20 cellular contexts compared by ENCODE assay signal in genomic region chr16:67565470-67566100, GRCh38. TPM values are rescaled to one million over a fixed set of nuclear protein-coding genes. Genes with fewer than 3 reads are reported as not detected.
DNase-seq lines count a peak whose midpoint lies in the region; ATAC-seq, FAIRE-seq and TF ChIP-seq lines count a peak whose summit lies in the region.
"Had no signal": no experiment of that assay in that cellular context is flagged by ENCODE, and none has a peak within 500 bp of the region (broad histone marks: within the 10 kb centered on the region; RNA-seq: fewer than 3 reads in every experiment).

No MANE protein-coding gene starts in this region.

- DNase-seq in HepG2 (ENCODE audit: low spot score) (no peak), right lobe of liver (no peak), NCI-H2171 (lab: John Stamatoyannopoulos, UW) (peak; percentile 86), right atrium auricular region (ENCODE audit: low spot score) (no peak), adrenal gland (no peak)
- no peak for DNase-seq in activated T-helper 2 cell treated with anti-CD3 and anti-CD28 coated beads, Interferon-gamma antibody, Interleukin-2, Interleukin-4, amounts not matched to agents 10 μg/mL and 5 μg/mL and 100 μg/mL, durations not matched to agents 14 hours and 24 hours and 36 hours (ENCODE audit: low spot score)
- DNase-seq: aorta, DMS79 treated with DMSO at 0.1 percent for 48 hours, midbrain, NCI-H1092, NCI-H2227 treated with DMSO at 0.1 percent for 48 hours, SK-N-SH, spleen, substantia nigra had no signal

- no peak overlapping the region for H2AFZ ChIP-seq in HepG2 (ENCODE audit: low read length)
- H2AFZ ChIP-seq: parathyroid adenoma had no signal

- H3K27me3 ChIP-seq in HepG2 (ENCODE audit: control insufficient read depth in 1 of 2, insufficient read depth in 2 of 2, low read length in 2 of 2) (no peaks in the 10 kb centered on the region; a peak in 1 of 5 replicates), right lobe of liver (no peaks in the 10 kb centered on the region), thymus (ENCODE audit: control insufficient read depth, insufficient read depth) (no peaks in the 10 kb centered on the region), right atrium auricular region (no peaks in the 10 kb centered on the region), adrenal gland (no peaks in the 10 kb centered on the region)
- H3K27me3 ChIP-seq: spleen had no signal

- WGBS in HepG2 (ENCODE audit: low lambda C conversion rate): 92% methylated on average over 8 of the region's 8 CpGs
- WGBS in right lobe of liver (ENCODE audit: insufficient coverage, low coverage, low lambda C conversion rate, missing lambda C conversion rate): 84% methylated on average over 8 of the region's 8 CpGs
- 92% methylated on average over 8 of the region's 8 CpGs for WGBS in thymus
- 88 to 92% (median 90%) methylated on average over 8 of the region's 8 CpGs for WGBS in adrenal gland, 4 donors

- H3K9me3 ChIP-seq in HepG2 (ENCODE audit: low read length): no peaks in the 10 kb centered on the region
- H3K9me3 ChIP-seq in right lobe of liver: no peaks in the 10 kb centered on the region
- no peaks in the 10 kb centered on the region for H3K9me3 ChIP-seq in thymus (ENCODE audit: control insufficient read depth)
- no peaks in the 10 kb centered on the region for H3K9me3 ChIP-seq in right atrium auricular region
- no peaks in the 10 kb centered on the region for H3K9me3 ChIP-seq in adrenal gland (replicated peaks in 1 of 3)
- H3K9me3 ChIP-seq: SK-N-SH, spleen had no signal

- peak overlapping the region; percentile 17 for H3K4me3 Mint-ChIP-seq in activated T-helper 2 cell treated with anti-CD3 and anti-CD28 coated beads, Interferon-gamma antibody, Interleukin-2, Interleukin-4, amounts not matched to agents 10 μg/mL and 5 μg/mL and 100 μg/mL, durations not matched to agents 14 hours and 24 hours and 36 hours (ENCODE audit: low read depth)

- H3K27ac ChIP-seq in HepG2 (ENCODE audit: extremely low read length, insufficient read depth, low read length) (no peak overlapping the region), right lobe of liver (no peak overlapping the region), thymus (ENCODE audit: low read depth) (peak overlapping the region; percentile 36), right atrium auricular region (no peak overlapping the region), adrenal gland (no peak overlapping the region)
- H3K27ac ChIP-seq: parathyroid adenoma had no signal

- H3K79me2 ChIP-seq in HepG2 (ENCODE audit: insufficient read depth, low read length): peaks cover 69% of the 10 kb centered on the region

- no peak for TF ChIP-seq RAD21 in HepG2 (CRISPR knock-in tag; IDR thresholded peaks at IDR 0.05)

- peaks cover 3% of the 10 kb centered on the region for H3K36me3 Mint-ChIP-seq in activated T-helper 2 cell treated with anti-CD3 and anti-CD28 coated beads, Interferon-gamma antibody, Interleukin-2, Interleukin-4, amounts not matched to agents 10 μg/mL and 5 μg/mL and 100 μg/mL, durations not matched to agents 14 hours and 24 hours and 36 hours (ENCODE audit: low read depth)

- peak overlapping the region; percentile 88; the same call in 1 of the 2 replicates for H3K4me2 ChIP-seq in HepG2 (ENCODE audit: low read depth, low read length)

- TF ChIP-seq EP300 in HepG2 (IDR thresholded peaks at IDR 0.05; ENCODE audit: low read depth in 2 of 2, low read length in 2 of 2): no peak
- no peak for TF ChIP-seq EP300 in HepG2 (CRISPR knock-in tag; IDR thresholded peaks at IDR 0.05; ENCODE audit: borderline replicate concordance)

- H4K20me1 ChIP-seq in HepG2 (ENCODE audit: insufficient read depth, low read length): no peaks in the 10 kb centered on the region; the same call in 1 of the 2 replicates

- no peak overlapping the region for H3K9ac ChIP-seq in HepG2 (ENCODE audit: insufficient read depth, low read depth, low read length)
- H3K9ac ChIP-seq: parathyroid adenoma had no signal

- in situ Hi-C loops in HepG2 (cut with HindIII; ENCODE audit: extremely low pct_ligation_motif_present, low pct_unique_long_range_greater_than_20kb): no loop called here

- intact Hi-C loops in HepG2 (cut with micrococcal nuclease; ENCODE audit: unreplicated experiment): no loop called here
- intact Hi-C loops in right lobe of liver (cut with DNase I): no loop called here
- intact Hi-C loops in activated T-helper 2 cell treated with anti-CD3 and anti-CD28 coated beads, Interferon-gamma antibody, Interleukin-2, Interleukin-4, amounts not matched to agents 10 μg/mL and 5 μg/mL and 100 μg/mL, durations not matched to agents 14 hours and 24 hours and 36 hours (cut with micrococcal nuclease): no loop called here
- intact Hi-C loops in adrenal gland (cut with DNase I): no loop called here

- no peak for TF ChIP-seq CTCF in HepG2 (CRISPR knock-in tag; IDR thresholded peaks at IDR 0.05)
- TF ChIP-seq CTCF in right lobe of liver (IDR thresholded peaks at IDR 0.05): no peak
- no peak for TF ChIP-seq CTCF in right atrium auricular region (IDR thresholded peaks at IDR 0.05)
- TF ChIP-seq CTCF in adrenal gland (IDR thresholded peaks at IDR 0.05): no peak

- no peak for ATAC-seq in HepG2
- ATAC-seq in right lobe of liver: no peak
- ATAC-seq in HG02870 (IDR thresholded peaks at IDR 0.05; ENCODE audit: unreplicated experiment): no peak

- H3K4me1 ChIP-seq in HepG2 (ENCODE audit: insufficient read depth, low read length) (peaks cover 45% of the 10 kb centered on the region), right lobe of liver (peaks cover 0 to 25% (median 14%) of the 10 kb centered on the region in 4 donors), thymus (ENCODE audit: control insufficient read depth, insufficient read depth, low read length) (peaks cover 14% of the 10 kb centered on the region), right atrium auricular region (peaks cover 0 to 24% of the 10 kb centered on the region in 2 donors), adrenal gland (replicated peaks in 1 of 2) (peaks cover 6 to 21% of the 10 kb centered on the region in 2 donors)

- POLR2A ChIA-PET in HepG2 (lab: Yijun Ruan, JAX): no interaction called here

- TF ChIP-seq POLR2A in HepG2 (IDR thresholded peaks at IDR 0.05; ENCODE audit: insufficient read depth in 1 of 2, low read depth in 2 of 2, low read length in 2 of 2) (no peak), right lobe of liver (IDR thresholded peaks at IDR 0.05) (no peak), adrenal gland (IDR thresholded peaks at IDR 0.05) (no peak)

- no peak for FAIRE-seq in HepG2 (lab: Jason Lieb, UNC)
- FAIRE-seq: colon, GM12892, keratinocyte had no signal

- H3K9me3 Mint-ChIP-seq in activated T-helper 2 cell treated with anti-CD3 and anti-CD28 coated beads, Interferon-gamma antibody, Interleukin-2, Interleukin-4, amounts not matched to agents 10 μg/mL and 5 μg/mL and 100 μg/mL, durations not matched to agents 14 hours and 24 hours and 36 hours: no peaks in the 10 kb centered on the region

- H3K27me3 Mint-ChIP-seq in activated T-helper 2 cell treated with anti-CD3 and anti-CD28 coated beads, Interferon-gamma antibody, Interleukin-2, Interleukin-4, amounts not matched to agents 10 μg/mL and 5 μg/mL and 100 μg/mL, durations not matched to agents 14 hours and 24 hours and 36 hours (ENCODE audit: low read depth): no peaks in the 10 kb centered on the region

- H3K36me3 ChIP-seq in HepG2 (replicated peaks in 1 of 2; ENCODE audit: control insufficient read depth in 1 of 2, insufficient read depth in 2 of 2, low read length in 2 of 2): no peaks in the 10 kb centered on the region; a peak in 1 of 5 replicates
- H3K36me3 ChIP-seq in right lobe of liver: no peaks in the 10 kb centered on the region
- H3K36me3 ChIP-seq in thymus (ENCODE audit: control insufficient read depth, insufficient read depth): peaks cover 3% of the 10 kb centered on the region
- H3K36me3 ChIP-seq in right atrium auricular region: no peaks in the 10 kb centered on the region
- no peaks in the 10 kb centered on the region for H3K36me3 ChIP-seq in adrenal gland (replicated peaks in 1 of 2)

- no peak overlapping the region for H3K27ac Mint-ChIP-seq in activated T-helper 2 cell treated with anti-CD3 and anti-CD28 coated beads, Interferon-gamma antibody, Interleukin-2, Interleukin-4, amounts not matched to agents 10 μg/mL and 5 μg/mL and 100 μg/mL, durations not matched to agents 14 hours and 24 hours and 36 hours

- no peak overlapping the region for H3K4me3 ChIP-seq in HepG2 (replicated peaks in 1 of 3; ENCODE audit: insufficient read depth in 1 of 3, low read depth in 2 of 3, low read length in 3 of 3)
- H3K4me3 ChIP-seq in right lobe of liver: no peak overlapping the region
- no peak overlapping the region for H3K4me3 ChIP-seq in thymus (ENCODE audit: low read length)
- H3K4me3 ChIP-seq in right atrium auricular region: no peak overlapping the region
- no peak overlapping the region for H3K4me3 ChIP-seq in adrenal gland

- CTCF ChIA-PET in HepG2 (lab: Yijun Ruan, JAX; ENCODE audit: low intra/inter-chr PET ratio, low total read pairs): no interaction called here

- H3K4me1 Mint-ChIP-seq in activated T-helper 2 cell treated with anti-CD3 and anti-CD28 coated beads, Interferon-gamma antibody, Interleukin-2, Interleukin-4, amounts not matched to agents 10 μg/mL and 5 μg/mL and 100 μg/mL, durations not matched to agents 14 hours and 24 hours and 36 hours (ENCODE audit: low read depth): peaks cover 26% of the 10 kb centered on the region

- TSS peak; percentile 31 for BruUV-seq in HepG2 (replicated peaks; lab: Mats Ljungman, UMichigan)

RNA-seq across cellular contexts. Expression of gene CTCF, which starts 3.3 kb away (rescaled TPM):
- total RNA-seq in HepG2 (2016; rRNA removed; fragmentation: Illumina TruSeq; extraction: Trizol) (37.5 and 59.3 TPM in 2 replicates), right lobe of liver (10 to 100 TPM; 14.3 to 18.5 (median 17.0) TPM), right atrium auricular region (10 to 100 TPM; 24.5 to 31.6 TPM), adrenal gland (10 to 100 TPM; 24.8 to 53.5 (median 31.6) TPM)
- total RNA-seq in HepG2 (2016; cell fraction: cytosol; rRNA removed; fragmentation: Illumina TruSeq; extraction: Trizol; ENCODE audit: low read depth): 34.6 and 44.2 TPM in 2 replicates
- total RNA-seq in HepG2 (2016; cell fraction: insoluble cytoplasmic fraction; rRNA removed; fragmentation: Illumina TruSeq; extraction: Trizol): 39.6 and 55.1 TPM in 2 replicates
- 33.3 and 34.7 TPM in 2 replicates for total RNA-seq in HepG2 (2016; cell fraction: membrane; rRNA removed; fragmentation: Illumina TruSeq; extraction: Trizol)
- total RNA-seq in HepG2 (2016; cell fraction: nucleus; rRNA removed; fragmentation: Illumina TruSeq; extraction: Trizol): 29.9 and 36.5 TPM in 2 replicates
- polyA plus RNA-seq in HepG2 (2011; rRNA removed) (19.5 and 20.8 TPM in 2 replicates), thymus (44.5 TPM), adrenal gland (10 to 100 TPM; 18.4 to 34.6 (median 27.4) TPM)
- 13.7 and 18.2 TPM in 2 replicates for polyA plus RNA-seq in HepG2 (2011; cell fraction: cytosol; rRNA removed)
- polyA plus RNA-seq in HepG2 (2011; cell fraction: nucleus; rRNA removed): 11.7 and 14.3 TPM in 2 replicates
- polyA plus RNA-seq in HepG2 (2012): 30.2 and 31.1 TPM in 2 replicates
- 4.1 and 4.9 TPM in 2 replicates for polyA plus RNA-seq in HepG2 (2016; cell fraction: cytosol; fragmentation: Illumina TruSeq; extraction: Trizol; ENCODE audit: low read depth)
- 70.3 and 81.8 TPM in 2 replicates for polyA plus RNA-seq in HepG2 (2016; cell fraction: insoluble cytoplasmic fraction; fragmentation: Illumina TruSeq; extraction: Trizol; ENCODE audit: low read depth)
- 17.1 and 17.9 TPM in 2 replicates for polyA plus RNA-seq in HepG2 (2016; cell fraction: membrane; fragmentation: Illumina TruSeq; extraction: Trizol; ENCODE audit: low read depth)
- 63.9 and 64.9 TPM in 2 replicates for polyA plus RNA-seq in HepG2 (2016; cell fraction: nucleus; fragmentation: Illumina TruSeq; extraction: Trizol; ENCODE audit: insufficient read depth, low read depth)
- polyA minus RNA-seq in HepG2 (2011; rRNA and poly(A)+ RNA removed; ENCODE audit: low replicate concordance): 21.8 and 43.8 TPM in 2 replicates
- polyA minus RNA-seq in HepG2 (2011; cell fraction: cytosol; rRNA and poly(A)+ RNA removed): 20.8 and 21.5 TPM in 2 replicates
- polyA minus RNA-seq in HepG2 (2011; cell fraction: nucleus; rRNA and poly(A)+ RNA removed): 17.9 and 26.4 TPM in 2 replicates
- total RNA-seq in activated T-helper 2 cell treated with anti-CD3 and anti-CD28 coated beads, Interferon-gamma antibody, Interleukin-2, Interleukin-4, amounts not matched to agents 10 μg/mL and 5 μg/mL and 100 μg/mL, durations not matched to agents 14 hours and 24 hours and 36 hours: 59.7 and 61.2 TPM in 2 replicates

RNA-seq across cellular contexts. Expression of gene RIPOR1, which starts 37.0 kb away (rescaled TPM):
- total RNA-seq in HepG2 (2016; rRNA removed; fragmentation: Illumina TruSeq; extraction: Trizol): 4.6 and 11.2 TPM in 2 replicates
- total RNA-seq in HepG2 (2016; cell fraction: cytosol; rRNA removed; fragmentation: Illumina TruSeq; extraction: Trizol; ENCODE audit: low read depth): 3.4 and 4.7 TPM in 2 replicates
- total RNA-seq in HepG2 (2016; cell fraction: insoluble cytoplasmic fraction; rRNA removed; fragmentation: Illumina TruSeq; extraction: Trizol): 3.9 and 9.6 TPM in 2 replicates
- total RNA-seq in HepG2 (2016; cell fraction: membrane; rRNA removed; fragmentation: Illumina TruSeq; extraction: Trizol): 8.9 and 11.8 TPM in 2 replicates
- total RNA-seq in HepG2 (2016; cell fraction: nucleus; rRNA removed; fragmentation: Illumina TruSeq; extraction: Trizol): 12.3 and 18.6 TPM in 2 replicates
- polyA plus RNA-seq in HepG2 (2011; rRNA removed): 5.7 and 8.1 TPM in 2 replicates
- 2.4 and 3.4 TPM in 2 replicates for polyA plus RNA-seq in HepG2 (2011; cell fraction: cytosol; rRNA removed)
- 40.0 and 43.3 TPM in 2 replicates for polyA plus RNA-seq in HepG2 (2011; cell fraction: nucleus; rRNA removed)
- 16.0 and 16.5 TPM in 2 replicates for polyA plus RNA-seq in HepG2 (2012)
- polyA plus RNA-seq in HepG2 (2016; cell fraction: cytosol; fragmentation: Illumina TruSeq; extraction: Trizol; ENCODE audit: low read depth): 1.9 and 2.2 TPM in 2 replicates
- 7.7 and 13.5 TPM in 2 replicates for polyA plus RNA-seq in HepG2 (2016; cell fraction: insoluble cytoplasmic fraction; fragmentation: Illumina TruSeq; extraction: Trizol; ENCODE audit: low read depth)
- 5.9 and 6.9 TPM in 2 replicates for polyA plus RNA-seq in HepG2 (2016; cell fraction: membrane; fragmentation: Illumina TruSeq; extraction: Trizol; ENCODE audit: low read depth)
- polyA plus RNA-seq in HepG2 (2016; cell fraction: nucleus; fragmentation: Illumina TruSeq; extraction: Trizol; ENCODE audit: insufficient read depth, low read depth): 26.9 and 30.6 TPM in 2 replicates
- 7.9 and 21.6 TPM in 2 replicates for polyA minus RNA-seq in HepG2 (2011; rRNA and poly(A)+ RNA removed; ENCODE audit: low replicate concordance)
- 6.8 and 12.0 TPM in 2 replicates for polyA minus RNA-seq in HepG2 (2011; cell fraction: cytosol; rRNA and poly(A)+ RNA removed)
- 11.6 and 18.2 TPM in 2 replicates for polyA minus RNA-seq in HepG2 (2011; cell fraction: nucleus; rRNA and poly(A)+ RNA removed)
- total RNA-seq in right lobe of liver: 10 to 100 TPM; 19.9 to 35.0 (median 26.8) TPM
- total RNA-seq in activated T-helper 2 cell treated with anti-CD3 and anti-CD28 coated beads, Interferon-gamma antibody, Interleukin-2, Interleukin-4, amounts not matched to agents 10 μg/mL and 5 μg/mL and 100 μg/mL, durations not matched to agents 14 hours and 24 hours and 36 hours: 25.6 and 26.3 TPM in 2 replicates
- polyA plus RNA-seq in thymus: 25.4 TPM
- 10 to 100 TPM; 43.9 to 66.9 TPM for total RNA-seq in right atrium auricular region
- total RNA-seq in adrenal gland: 100 to 1,000 TPM in 1 of 8 donors, 10 to 100 TPM in 7; 34.6 to 168 (median 64.1) TPM
- 10 to 100 TPM; 19.6 to 83.5 (median 56.6) TPM for polyA plus RNA-seq in adrenal gland
